In genomic region chr4:6513678-6514077, GRCh38 we compare ENCODE assay signal across 36 cellular contexts. TPM values are rescaled to one million over a fixed set of nuclear protein-coding genes. Genes with fewer than 3 reads are reported as not detected.
"Had no signal": no experiment of that assay in that cellular context is flagged by ENCODE, and none has a peak within 500 bp of the region (broad histone marks: within the 10 kb centered on the region; RNA-seq: fewer than 3 reads in every experiment).

No MANE protein-coding gene starts in this region.

- H3K4me1 ChIP-seq: ascending aorta had no signal

- H3K27ac ChIP-seq: ascending aorta, cardiac muscle cell, VCaP had no signal

- H3K27me3 Mint-ChIP-seq: activated B cell treated with CpG ODN at 0.5 μM for 24 hours; activated CD8-positive, alpha-beta T cell treated with anti-CD3 and anti-CD28 coated beads for 36 hours; activated naive CD8-positive, alpha-beta T cell treated with anti-CD3 and anti-CD28 coated beads, Interleukin-2, amount 10 ng/mL, durations not matched to agents 7 days and 5 days had no signal

- H3K36me3 Mint-ChIP-seq: activated CD4-positive, alpha-beta memory T cell treated with anti-CD3 and anti-CD28 coated beads for 36 hours; activated naive CD8-positive, alpha-beta T cell had no signal

- ATAC-seq: activated CD8-positive, alpha-beta T cell treated with anti-CD3 and anti-CD28 coated beads for 36 hours; activated naive CD8-positive, alpha-beta T cell treated with anti-CD3 and anti-CD28 coated beads, Interleukin-2, amount 50 U/mL, for 24 hours; activated T-cell treated with anti-CD3 and anti-CD28 coated beads, Interleukin-2, amount 50 U/mL, for 4 hours; activated T-cell treated with anti-CD3 and anti-CD28 coated beads, Interleukin-2, amount 50 U/mL, for 72 hours; activated T-helper 17 cell treated with anti-CD3 and anti-CD28 coated beads, Interleukin-2, amount 50 U/mL, for 72 hours had no signal

- H3K27me3 ChIP-seq: ascending aorta, cardiac muscle cell had no signal

- H3K36me3 ChIP-seq: ascending aorta, cardiac muscle cell had no signal

- H3K4me1 Mint-ChIP-seq: activated B cell treated with CpG ODN at 0.5 μM for 24 hours; activated CD4-positive, alpha-beta T cell treated with anti-CD3 and anti-CD28 coated beads, Interleukin-2, amount 10 ng/mL, durations not matched to agents 24 days and 14 days; activated naive CD4-positive, alpha-beta T cell treated with anti-CD3 and anti-CD28 coated beads, Interleukin-2, amount 50 U/mL, for 24 hours; activated naive CD8-positive, alpha-beta T cell treated with anti-CD3 and anti-CD28 coated beads, Interleukin-2, amount 50 U/mL, for 24 hours had no signal

- H3K27ac Mint-ChIP-seq: activated B cell treated with CpG ODN at 0.5 μM for 24 hours; activated CD4-positive, alpha-beta memory T cell treated with anti-CD3 and anti-CD28 coated beads for 36 hours; activated CD4-positive, alpha-beta T cell treated with anti-CD3 and anti-CD28 coated beads, Interleukin-2, amount 10 ng/mL, durations not matched to agents 24 days and 14 days; activated CD8-positive, alpha-beta T cell treated with anti-CD3 and anti-CD28 coated beads for 36 hours; activated naive CD4-positive, alpha-beta T cell treated with anti-CD3 and anti-CD28 coated beads for 36 hours; activated naive CD4-positive, alpha-beta T cell treated with anti-CD3 and anti-CD28 coated beads, Interleukin-2, amount 50 U/mL, for 24 hours; activated naive CD8-positive, alpha-beta T cell; activated naive CD8-positive, alpha-beta T cell treated with anti-CD3 and anti-CD28 coated beads, Interleukin-2, amount 10 ng/mL, durations not matched to agents 7 days and 5 days; activated naive CD8-positive, alpha-beta T cell treated with anti-CD3 and anti-CD28 coated beads, Interleukin-2, amount 50 U/mL, for 24 hours; activated T-cell treated with anti-CD3 and anti-CD28 coated beads, Interleukin-2, amount 50 U/mL, for 72 hours; activated T-helper 1 cell treated with anti-CD3 and anti-CD28 coated beads, Interleukin-12 subunit alpha, Interleukin-12 subunit beta, Interleukin-2, Interleukin-4 antibody, amounts not matched to agents 30 ng/mL and 10 ng/mL and 1 ng/mL, durations not matched to agents 14 hours and 24 hours and 36 hours; activated T-helper 17 cell treated with anti-CD3 and anti-CD28 coated beads, Interleukin-2, amount 50 U/mL, for 72 hours; brain; T-helper 1 cell treated with Interleukin-12 subunit alpha and Interleukin-12 subunit beta and Interleukin-4 antibody, amounts not matched to agents 30 μg/mL and 1 μg/mL, for 36 hours; T-helper 2 cell treated with Interferon-gamma antibody and Interleukin-4, amounts not matched to agents 5 μg/mL and 100 μg/mL, for 36 hours had no signal

- DNase-seq: activated B cell treated with CpG ODN at 0.5 μM for 24 hours; activated CD4-positive, alpha-beta memory T cell treated with anti-CD3 and anti-CD28 coated beads for 36 hours; activated CD4-positive, alpha-beta T cell treated with anti-CD3 and anti-CD28 coated beads for 4 hours; activated CD4-positive, alpha-beta T cell treated with anti-CD3 and anti-CD28 coated beads, Interleukin-2, amount 10 ng/mL, durations not matched to agents 24 days and 14 days; activated CD4-positive, alpha-beta T cell treated with anti-CD3 and anti-CD28 coated beads, Interleukin-2, amount 50 U/mL, for 1 hour; activated CD4-positive, alpha-beta T cell treated with anti-CD3 and anti-CD28 coated beads, Interleukin-2, amount 50 U/mL, for 4 hours; activated CD4-positive, CD25-positive, alpha-beta regulatory T cell treated with anti-CD3 and anti-CD28 coated beads, Interleukin-2, amount 50 U/mL, for 72 hours; activated CD8-positive, alpha-beta memory T cell treated with anti-CD3 and anti-CD28 coated beads, Interleukin-2, amount 50 U/mL, for 4 hours; activated CD8-positive, alpha-beta T cell treated with anti-CD3 and anti-CD28 coated beads for 36 hours; activated gamma-delta T cell treated with Interleukin-2 at 50 U/mL for 16 hours; activated naive CD4-positive, alpha-beta T cell; activated naive CD4-positive, alpha-beta T cell treated with anti-CD3 and anti-CD28 coated beads for 36 hours; activated naive CD8-positive, alpha-beta T cell treated with anti-CD3 and anti-CD28 coated beads, Interleukin-2, amount 10 ng/mL, durations not matched to agents 7 days and 5 days; activated naive CD8-positive, alpha-beta T cell treated with anti-CD3 and anti-CD28 coated beads, Interleukin-2, amount 50 U/mL, for 24 hours; activated T-cell treated with anti-CD3 and anti-CD28 coated beads for 4 hours; activated T-cell treated with anti-CD3 and anti-CD28 coated beads, Interleukin-2, amount 50 U/mL, for 1 hour; activated T-cell treated with anti-CD3 and anti-CD28 coated beads, Interleukin-2, amount 50 U/mL, for 4 hours; activated T-cell treated with anti-CD3 and anti-CD28 coated beads, Interleukin-2, amount 50 U/mL, for 72 hours; amygdala; anterior cingulate cortex; central memory CD4-positive, alpha-beta T cell; SW 1271; T-helper 1 cell; T-helper 2 cell; T-helper 9 cell had no signal

- H3K4me3 ChIP-seq: ascending aorta, cardiac muscle cell had no signal

- H3K9me3 Mint-ChIP-seq: activated T-cell treated with anti-CD3 and anti-CD28 coated beads, Interleukin-2, amount 50 U/mL, for 4 hours had no signal

- H3K4me3 Mint-ChIP-seq: activated B cell treated with CpG ODN at 0.5 μM for 24 hours; activated CD4-positive, alpha-beta memory T cell treated with anti-CD3 and anti-CD28 coated beads for 36 hours; activated CD4-positive, alpha-beta T cell treated with anti-CD3 and anti-CD28 coated beads, Interleukin-2, amount 10 ng/mL, durations not matched to agents 24 days and 14 days; activated CD8-positive, alpha-beta T cell treated with anti-CD3 and anti-CD28 coated beads for 36 hours; activated naive CD4-positive, alpha-beta T cell treated with anti-CD3 and anti-CD28 coated beads for 36 hours; activated naive CD4-positive, alpha-beta T cell treated with anti-CD3 and anti-CD28 coated beads, Interleukin-2, amount 50 U/mL, for 24 hours; activated naive CD8-positive, alpha-beta T cell; activated naive CD8-positive, alpha-beta T cell treated with anti-CD3 and anti-CD28 coated beads, Interleukin-2, amount 10 ng/mL, durations not matched to agents 7 days and 5 days; activated naive CD8-positive, alpha-beta T cell treated with anti-CD3 and anti-CD28 coated beads, Interleukin-2, amount 50 U/mL, for 24 hours; activated T-cell treated with anti-CD3 and anti-CD28 coated beads, Interleukin-2, amount 50 U/mL, for 4 hours; activated T-cell treated with anti-CD3 and anti-CD28 coated beads, Interleukin-2, amount 50 U/mL, for 72 hours; activated T-helper 1 cell treated with anti-CD3 and anti-CD28 coated beads, Interleukin-12 subunit alpha, Interleukin-12 subunit beta, Interleukin-2, Interleukin-4 antibody, amounts not matched to agents 30 ng/mL and 10 ng/mL and 1 ng/mL, durations not matched to agents 14 hours and 24 hours and 36 hours; activated T-helper 17 cell treated with anti-CD3 and anti-CD28 coated beads, Interleukin-2, amount 50 U/mL, for 72 hours; brain; T-helper 1 cell treated with Interleukin-12 subunit alpha and Interleukin-12 subunit beta and Interleukin-4 antibody, amounts not matched to agents 30 μg/mL and 1 μg/mL, for 36 hours; T-helper 2 cell treated with Interferon-gamma antibody and Interleukin-4, amounts not matched to agents 5 μg/mL and 100 μg/mL, for 36 hours had no signal

RNA-seq across cellular contexts. Expression of gene PPP2R2C, which starts 41.3 kb away (rescaled TPM):
- total RNA-seq: activated B cell treated with CpG ODN at 0.5 μM for 24 hours; activated CD4-positive, alpha-beta memory T cell treated with anti-CD3 and anti-CD28 coated beads for 36 hours; activated CD4-positive, alpha-beta T cell treated with anti-CD3 and anti-CD28 coated beads, Interleukin-2, amount 10 ng/mL, durations not matched to agents 24 days and 14 days; activated CD8-positive, alpha-beta memory T cell treated with anti-CD3 and anti-CD28 coated beads for 36 hours; activated CD8-positive, alpha-beta T cell treated with anti-CD3 and anti-CD28 coated beads for 36 hours; activated naive CD4-positive, alpha-beta T cell treated with anti-CD3 and anti-CD28 coated beads for 36 hours; activated naive CD8-positive, alpha-beta T cell treated with anti-CD3 and anti-CD28 coated beads, Interleukin-2, amount 10 ng/mL, durations not matched to agents 7 days and 5 days; activated T-cell treated with anti-CD3 and anti-CD28 coated beads, Interleukin-2, amount 50 U/mL, for 4 hours; activated T-cell treated with anti-CD3 and anti-CD28 coated beads, Interleukin-2, amount 50 U/mL, for 72 hours; activated T-helper 1 cell treated with anti-CD3 and anti-CD28 coated beads, Interleukin-12 subunit alpha, Interleukin-12 subunit beta, Interleukin-2, Interleukin-4 antibody, amounts not matched to agents 30 ng/mL and 10 ng/mL and 1 ng/mL, durations not matched to agents 14 hours and 24 hours and 36 hours; activated T-helper 17 cell treated with anti-CD3 and anti-CD28 coated beads, Interleukin-2, amount 50 U/mL, for 72 hours; cardiac muscle cell had no signal
- polyA plus RNA-seq: cardiac muscle cell had no signal
